In genomic region chr2:225494100-225494459, GRCh38 we compare ENCODE assay signal across 24 cellular contexts.
DNase-seq lines count a peak whose midpoint lies in the region; ATAC-seq and TF ChIP-seq lines count a peak whose summit lies in the region.
"Had no signal": no experiment of that assay in that cellular context is flagged by ENCODE, and none has a peak within 500 bp of the region (broad histone marks: within the 10 kb centered on the region; RNA-seq: fewer than 3 reads in every experiment).

No MANE protein-coding gene starts in this region.

- TF ChIP-seq RAD21 in SK-N-SH (IDR thresholded peaks at IDR 0.05; ENCODE audit: low read length) = no peak

- no peak overlapping the region for H3K4me3 Mint-ChIP-seq in stimulated activated effector memory CD8-positive, alpha-beta T cell treated with anti-CD3 and anti-CD28 coated beads, Interleukin-12 subunit alpha, Interleukin-12 subunit beta, amount 100 ng/mL, for 72 hours
- H3K4me3 Mint-ChIP-seq: activated T-cell treated with anti-CD3 and anti-CD28 coated beads, Interleukin-2, amount 50 U/mL, for 72 hours; GM23338; naive B cell had no signal

- no peak overlapping the region for H2BK5ac ChIP-seq in trophoblast cell (ENCODE audit: low read depth, low read length, poor library complexity)

- H3F3A ChIP-seq in SK-N-SH (replicated peaks; ENCODE audit: insufficient read depth) = no peaks in the 10 kb centered on the region

- no peak overlapping the region for H2BK120ac ChIP-seq in trophoblast cell (ENCODE audit: insufficient read depth, low read length, poor library complexity)

- H3K27me3 ChIP-seq in SK-N-SH (ENCODE audit: insufficient read depth) (no peaks in the 10 kb centered on the region), OCI-LY3 (ENCODE audit: low read depth, low read length) (no peaks in the 10 kb centered on the region; the same call in 1 of the 2 replicates), trophoblast cell (ENCODE audit: insufficient read depth, low read length) (no peaks in the 10 kb centered on the region)
- H3K27me3 ChIP-seq: heart right ventricle, right atrium auricular region, stomach, tibial artery had no signal

- H4K91ac ChIP-seq in trophoblast cell (ENCODE audit: low read depth, low read length) = no peak overlapping the region

- no peak overlapping the region for H3K9ac ChIP-seq in SK-N-SH
- no peak overlapping the region for H3K9ac ChIP-seq in OCI-LY3 (ENCODE audit: low read length)
- no peak overlapping the region for H3K9ac ChIP-seq in trophoblast cell (ENCODE audit: low read length)

- ATAC-seq in SK-N-SH treated with all-trans-retinoic acid at 6 μM for 48 hours = no peak
- ATAC-seq in stimulated activated effector memory CD8-positive, alpha-beta T cell treated with anti-CD3 and anti-CD28 coated beads, Interleukin-12 subunit alpha, Interleukin-12 subunit beta, amount 100 ng/mL, for 72 hours = peak; percentile 66
- ATAC-seq: GM23338, heart right ventricle had no signal

- no peak overlapping the region for H3K4me2 ChIP-seq in SK-N-SH
- peak overlapping the region; percentile 62 for H3K4me2 ChIP-seq in OCI-LY3 (ENCODE audit: low read length)
- H3K4me2 ChIP-seq in trophoblast cell (ENCODE audit: low read length) = no peak overlapping the region
- H3K4me2 ChIP-seq: GM23338 had no signal

- H3K9me3 Mint-ChIP-seq in stimulated activated effector memory CD8-positive, alpha-beta T cell treated with anti-CD3 and anti-CD28 coated beads, Interleukin-12 subunit alpha, Interleukin-12 subunit beta, amount 100 ng/mL, for 72 hours = no peaks in the 10 kb centered on the region
- H3K9me3 Mint-ChIP-seq: activated T-cell treated with anti-CD3 and anti-CD28 coated beads, Interleukin-2, amount 50 U/mL, for 72 hours; GM23338; naive B cell had no signal

- no peak for TF ChIP-seq EP300 in SK-N-SH (IDR thresholded peaks at IDR 0.05; ENCODE audit: borderline replicate concordance in 1 of 2, low read depth in 1 of 2, low read length in 1 of 2)

- no peaks in the 10 kb centered on the region for H3K36me3 ChIP-seq in SK-N-SH (replicated peaks in 1 of 2; ENCODE audit: control insufficient read depth in 1 of 2, insufficient read depth in 2 of 2, low read length in 1 of 2)
- no peaks in the 10 kb centered on the region for H3K36me3 ChIP-seq in OCI-LY3 (replicated peaks; ENCODE audit: low read depth, low read length)
- no peaks in the 10 kb centered on the region for H3K36me3 ChIP-seq in trophoblast cell (ENCODE audit: control insufficient read depth in 1 of 2, insufficient read depth in 2 of 2, low read length in 2 of 2)
- H3K36me3 ChIP-seq: heart right ventricle, right atrium auricular region, stomach, tibial artery had no signal

- H3K4me1 Mint-ChIP-seq in stimulated activated effector memory CD8-positive, alpha-beta T cell treated with anti-CD3 and anti-CD28 coated beads, Interleukin-12 subunit alpha, Interleukin-12 subunit beta, amount 100 ng/mL, for 72 hours = no peaks in the 10 kb centered on the region

- H2AK5ac ChIP-seq in trophoblast cell (ENCODE audit: low read length) = no peak overlapping the region

- no peaks in the 10 kb centered on the region for H3K9me3 ChIP-seq in SK-N-SH
- no peaks in the 10 kb centered on the region for H3K9me3 ChIP-seq in OCI-LY3 (ENCODE audit: insufficient read depth, low read length)
- H3K9me3 ChIP-seq in trophoblast cell (ENCODE audit: insufficient read depth, low read depth, low read length) = no peaks in the 10 kb centered on the region
- H3K9me3 ChIP-seq: heart right ventricle, right atrium auricular region, stomach, tibial artery had no signal

- H4K8ac ChIP-seq in trophoblast cell (ENCODE audit: low read depth, low read length) = no peak overlapping the region

- POLR2A ChIA-PET in SK-N-SH (lab: Yijun Ruan, JAX) = no interaction called here

- DNase-seq in SK-N-SH (no peak), fibroblast of mammary gland (ENCODE audit: low read depth) (peak; percentile 2), NCI-H1105 (lab: John Stamatoyannopoulos, UW) (no peak), trophoblast cell (no peak), NCI-H2107 (lab: John Stamatoyannopoulos, UW) (no peak)
- DNase-seq in stimulated activated effector memory CD8-positive, alpha-beta T cell treated with anti-CD3 and anti-CD28 coated beads, Interleukin-12 subunit alpha, Interleukin-12 subunit beta, amount 100 ng/mL, for 72 hours (ENCODE audit: low spot score in 2 of 2) = no peak
- DNase-seq: 8988T; activated CD4-positive, alpha-beta T cell treated with anti-CD3 and anti-CD28 coated beads for 48 hours; activated naive CD4-positive, alpha-beta T cell treated with anti-CD3 and anti-CD28 coated beads, Interleukin-2, amount 50 U/mL, for 16 hours; activated T-cell treated with anti-CD3 and anti-CD28 coated beads, Interleukin-2, amount 50 U/mL, for 72 hours; AML-193; DMS79; heart right ventricle; Karpas-422; naive B cell; NCI-H187 treated with DMSO at 0.1 percent for 48 hours; NCI-H748 treated with DMSO at 0.1 percent for 48 hours; stimulated activated CD4-positive, alpha-beta T cell treated with anti-CD3 and anti-CD28 coated beads, Interleukin-4, amount 100 ng/mL, for 4 hours; stomach; tibial artery had no signal

- H4K12ac ChIP-seq in trophoblast cell (ENCODE audit: low read depth, low read length) = no peak overlapping the region

- CTCF ChIA-PET in SK-N-SH (lab: Yijun Ruan, JAX) = interaction anchor here (1.2 kb wide), 1 partner anchor 167 kb away, joined by 3 read pairs; no protein-coding TSS in a partner anchor

- H3K79me2 ChIP-seq in SK-N-SH (ENCODE audit: insufficient read depth) (no peaks in the 10 kb centered on the region), OCI-LY3 (ENCODE audit: low read length) (no peaks in the 10 kb centered on the region), trophoblast cell (ENCODE audit: control insufficient read depth, insufficient read depth, low read length, poor library complexity) (no peaks in the 10 kb centered on the region)

- H3K36me3 Mint-ChIP-seq in stimulated activated effector memory CD8-positive, alpha-beta T cell treated with anti-CD3 and anti-CD28 coated beads, Interleukin-12 subunit alpha, Interleukin-12 subunit beta, amount 100 ng/mL, for 72 hours = no peaks in the 10 kb centered on the region
- H3K36me3 Mint-ChIP-seq: naive B cell had no signal

- H3K14ac ChIP-seq in trophoblast cell (ENCODE audit: low read length) = no peak overlapping the region

- H3K18ac ChIP-seq in trophoblast cell (ENCODE audit: low read length) = no peak overlapping the region

- no peak overlapping the region for H3K23ac ChIP-seq in trophoblast cell (ENCODE audit: low read length)

- H3K27ac Mint-ChIP-seq in stimulated activated effector memory CD8-positive, alpha-beta T cell treated with anti-CD3 and anti-CD28 coated beads, Interleukin-12 subunit alpha, Interleukin-12 subunit beta, amount 100 ng/mL, for 72 hours = no peak overlapping the region
- H3K27ac Mint-ChIP-seq: activated T-cell treated with anti-CD3 and anti-CD28 coated beads, Interleukin-2, amount 50 U/mL, for 72 hours; GM23338; naive B cell had no signal

- no peaks in the 10 kb centered on the region for H3K79me1 ChIP-seq in trophoblast cell (ENCODE audit: low read length)

- no peak overlapping the region for H2BK12ac ChIP-seq in trophoblast cell (ENCODE audit: low read length)

- no peak overlapping the region for H2AFZ ChIP-seq in SK-N-SH (ENCODE audit: low read depth)
- H2AFZ ChIP-seq in OCI-LY3 (ENCODE audit: low read depth, low read length) = no peak overlapping the region
- H2AFZ ChIP-seq in trophoblast cell (ENCODE audit: insufficient read depth, low read length, poor library complexity) = no peak overlapping the region
- H2AFZ ChIP-seq: GM23338 had no signal

- no peaks in the 10 kb centered on the region for H3K9me2 ChIP-seq in SK-N-SH

- no peak for TF ChIP-seq CTCF in SK-N-SH (IDR thresholded peaks at IDR 0.05)
- TF ChIP-seq CTCF in OCI-LY3 (IDR thresholded peaks at IDR 0.05; ENCODE audit: low read depth, low read length) = no peak
- no peak for TF ChIP-seq CTCF in fibroblast of mammary gland (conservative IDR thresholded peaks at IDR 0.05; ENCODE audit: control insufficient read depth, insufficient read depth, low read depth, low read length)

- no peak overlapping the region for H3K27ac ChIP-seq in SK-N-SH (ENCODE audit: low read depth in 2 of 2, low read length in 1 of 2)
- peak overlapping the region; percentile 47 for H3K27ac ChIP-seq in OCI-LY3 (ENCODE audit: low read length)
- H3K27ac ChIP-seq in trophoblast cell (ENCODE audit: low read depth, low read length) = no peak overlapping the region
- H3K27ac ChIP-seq: heart right ventricle, right atrium auricular region, stomach, tibial artery had no signal

- H3K4me3 ChIP-seq in SK-N-SH (ENCODE audit: low read depth in 2 of 2, low read length in 1 of 2) (no peak overlapping the region), OCI-LY3 (ENCODE audit: low read length) (peak overlapping the region; percentile 10), fibroblast of mammary gland (ENCODE audit: control insufficient read depth, low read depth, low read length) (no peak overlapping the region), trophoblast cell (ENCODE audit: low read depth, low read length) (no peak overlapping the region)
- H3K4me3 ChIP-seq: GM23338, heart right ventricle, right atrium auricular region, stomach, tibial artery had no signal

- no peak overlapping the region for H3K4ac ChIP-seq in trophoblast cell (ENCODE audit: low read depth, low read length)

- H4K20me1 ChIP-seq in SK-N-SH (ENCODE audit: insufficient read depth) (no peaks in the 10 kb centered on the region), OCI-LY3 (ENCODE audit: insufficient read depth, low read length) (no peaks in the 10 kb centered on the region)

- H3K4me1 ChIP-seq in SK-N-SH (ENCODE audit: control insufficient read depth in 1 of 2, insufficient read depth in 2 of 2, low read depth in 1 of 2, low read length in 1 of 2) (no peaks in the 10 kb centered on the region), OCI-LY3 (ENCODE audit: low read length) (peaks cover 36% of the 10 kb centered on the region), trophoblast cell (ENCODE audit: control insufficient read depth in 1 of 2, insufficient read depth in 2 of 2, low read length in 2 of 2) (no peaks in the 10 kb centered on the region)
- H3K4me1 ChIP-seq: heart right ventricle, right atrium auricular region, tibial artery had no signal

TF ChIP-seq in SK-N-SH treated with all-trans-retinoic acid at 6 μM for 48 hours, 23 proteins besides CTCF, POLR2A, EP300 and RAD21:
- TF ChIP-seq ESRRG (CRISPR knock-in tag; IDR thresholded peaks at IDR 0.05) (no peak), ISL1 (CRISPR knock-in tag; IDR thresholded peaks at IDR 0.05) (peak; percentile 91)

TF ChIP-seq in SK-N-SH, 30 proteins besides CTCF, POLR2A, EP300 and RAD21 (continues in another document):
- no peak for TF ChIP-seq NFIC (IDR thresholded peaks at IDR 0.05; ENCODE audit: borderline replicate concordance)
- TF ChIP-seq, protein P1, sequence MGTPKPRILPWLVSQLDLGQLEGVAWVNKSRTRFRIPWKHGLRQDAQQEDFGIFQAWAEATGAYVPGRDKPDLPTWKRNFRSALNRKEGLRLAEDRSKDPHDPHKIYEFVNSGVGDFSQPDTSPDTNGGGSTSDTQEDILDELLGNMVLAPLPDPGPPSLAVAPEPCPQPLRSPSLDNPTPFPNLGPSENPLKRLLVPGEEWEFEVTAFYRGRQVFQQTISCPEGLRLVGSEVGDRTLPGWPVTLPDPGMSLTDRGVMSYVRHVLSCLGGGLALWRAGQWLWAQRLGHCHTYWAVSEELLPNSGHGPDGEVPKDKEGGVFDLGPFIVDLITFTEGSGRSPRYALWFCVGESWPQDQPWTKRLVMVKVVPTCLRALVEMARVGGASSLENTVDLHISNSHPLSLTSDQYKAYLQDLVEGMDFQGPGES (IDR thresholded peaks at IDR 0.05; ENCODE audit: low read depth, low read length) = no peak
